19 cellular contexts compared by ENCODE assay signal in the genomic region with DNA sequence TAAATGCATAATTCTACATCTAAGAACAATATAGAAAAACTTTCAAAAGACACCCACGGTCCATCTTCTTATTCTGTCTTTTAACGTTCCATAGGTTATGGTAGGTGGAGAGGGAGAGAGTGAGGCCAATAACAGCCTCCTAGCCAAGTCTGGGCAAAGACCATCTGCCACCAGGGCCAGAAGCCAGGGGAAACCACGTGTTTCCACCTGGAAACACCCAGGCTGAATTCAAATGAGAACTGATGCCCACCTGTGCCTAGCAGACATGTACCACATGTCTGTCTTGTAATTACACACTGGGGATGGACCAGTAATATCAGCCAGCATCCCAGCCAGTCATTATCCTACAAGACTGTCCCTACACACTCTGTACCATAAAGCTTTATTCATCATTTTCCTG.
"Had no signal": no experiment of that assay in that cellular context is flagged by ENCODE, and none has a peak within 500 bp of the region (broad histone marks: within the 10 kb centered on the region; RNA-seq: fewer than 3 reads in every experiment).

No MANE protein-coding gene starts in this region.

- DNase-seq: islet precursor cell; left ventricle myocardium inferior; midbrain; mucosa of descending colon; naive thymus-derived CD4-positive, alpha-beta T cell; ovary; retina; right cardiac atrium; stimulated activated CD4-positive, alpha-beta T cell treated with anti-CD3 and anti-CD28 coated beads, Interleukin-12 subunit alpha, Interleukin-12 subunit beta, amount 100 ng/mL, for 4 hours; stimulated activated CD4-positive, alpha-beta T cell treated with anti-CD3 and anti-CD28 coated beads, Interleukin-15, amount 100 ng/mL, for 24 hours; stimulated activated CD4-positive, alpha-beta T cell treated with anti-CD3 and anti-CD28 coated beads, Interleukin-2, amount 100 ng/mL, for 24 hours; stimulated activated CD4-positive, alpha-beta T cell treated with anti-CD3 and anti-CD28 coated beads, Interleukin-4, amount 100 ng/mL, for 1 hour; stimulated activated naive B cell treated with anti-CD40 and anti-IgM and Interleukin-4, amounts not matched to agents 10 μg/mL and 1 μg/mL and 100 μg/mL, for 72 hours; stimulated activated naive CD8-positive, alpha-beta T cell treated with anti-CD3 and anti-CD28 coated beads, Interleukin-15, Interleukin-2, amounts not matched to agents 100 U/mL and 50 U/mL, for 24 hours; stomach; testis; thyroid gland; transverse colon; upper lobe of left lung had no signal
